ENCODE assay signal across 8 cellular contexts in the genomic region with DNA sequence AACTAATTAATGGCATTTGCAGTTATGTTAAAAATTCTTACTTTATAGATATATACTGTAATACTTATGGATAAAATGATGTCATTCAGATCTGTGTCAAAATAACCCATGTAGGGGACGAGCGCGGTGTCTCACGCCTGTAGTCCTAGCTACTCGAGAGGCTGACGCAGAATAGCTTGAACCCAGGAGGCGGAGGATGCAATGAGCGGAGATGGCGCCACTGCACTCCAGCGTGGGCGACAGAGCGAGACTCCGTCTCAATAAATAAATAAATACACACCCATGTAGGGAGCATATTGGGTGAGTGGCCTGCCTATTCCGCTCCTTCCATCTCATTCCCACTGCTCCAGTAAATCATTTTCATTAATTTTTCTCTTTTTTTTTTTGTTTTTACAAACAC. TPM values are rescaled to one million over a fixed set of nuclear protein-coding genes. Genes with fewer than 3 reads are reported as not detected.
DNase-seq lines count a peak whose midpoint lies in the region; FAIRE-seq and TF ChIP-seq lines count a peak whose summit lies in the region.

No MANE protein-coding gene starts in this region.

- WGBS in H9 (ENCODE audit: extremely low coverage, insufficient read length, low lambda C conversion rate), result no CpG with 5 or more reads among the region's 14 CpGs
- no CpG with 5 or more reads among the region's 14 CpGs for WGBS in trophoblast cell (ENCODE audit: extremely low coverage, insufficient coverage, insufficient read length)

- no peak for TF ChIP-seq POLR2A in GM12891 (IDR thresholded peaks at IDR 0.05; ENCODE audit: low read depth, low read length)

- H4K91ac ChIP-seq in H9 (ENCODE audit: insufficient read length, low read depth, low read length) (no peak overlapping the region), trophoblast cell (ENCODE audit: low read depth, low read length) (no peak overlapping the region)

- peak overlapping the region; percentile 52 for H3K4me3 ChIP-seq in WERI-Rb-1 (ENCODE audit: low read depth, low read length)
- peak overlapping the region; percentile 52 to 79 (median 66) for H3K4me3 ChIP-seq in fibroblast of lung (replicated peaks in 1 of 4; ENCODE audit: control extremely low read depth in 1 of 4, insufficient read depth in 1 of 4, low read depth in 3 of 4, low read length in 4 of 4)
- no peak overlapping the region for H3K4me3 ChIP-seq in trophoblast cell (ENCODE audit: low read depth, low read length)

- H3K27me3 Mint-ChIP-seq in H9 (ENCODE audit: low read depth), result no peaks in the 10 kb centered on the region

- H3K27me3 ChIP-seq in H9 (ENCODE audit: insufficient read depth, low read length) (no peaks in the 10 kb centered on the region), WERI-Rb-1 (ENCODE audit: insufficient read depth, low read depth, severe bottlenecking) (no peaks in the 10 kb centered on the region), fibroblast of lung (ENCODE audit: control insufficient read depth, insufficient read depth, low read length) (no peaks in the 10 kb centered on the region), trophoblast cell (ENCODE audit: insufficient read depth, low read length) (no peaks in the 10 kb centered on the region)

- H2AFZ ChIP-seq in H9 (ENCODE audit: low read length), result no peak overlapping the region
- no peak overlapping the region for H2AFZ ChIP-seq in fibroblast of lung (ENCODE audit: low read length)
- H2AFZ ChIP-seq in trophoblast cell (ENCODE audit: insufficient read depth, low read length, poor library complexity), result no peak overlapping the region

- H3K4me3 Mint-ChIP-seq in H9, result peak overlapping the region; percentile 97 to 99

- peaks cover 5% of the 10 kb centered on the region for H3K23me2 ChIP-seq in H9 (ENCODE audit: insufficient read length, low read depth, low read length, poor library complexity, severe bottlenecking)

- H3K27ac ChIP-seq in H9 (ENCODE audit: insufficient read length, low read depth, low read length), result no peak overlapping the region
- H3K27ac ChIP-seq in WERI-Rb-1, result no peak overlapping the region; the same call in 1 of the 2 replicates
- H3K27ac ChIP-seq in fibroblast of lung (ENCODE audit: insufficient read depth, low read length), result peak overlapping the region; percentile 91
- no peak overlapping the region for H3K27ac ChIP-seq in trophoblast cell (ENCODE audit: low read depth, low read length)

- H2AK5ac ChIP-seq in H9 (ENCODE audit: insufficient read length, low read length), result no peak overlapping the region
- H2AK5ac ChIP-seq in trophoblast cell (ENCODE audit: low read length), result no peak overlapping the region

- no peak overlapping the region for H4K5ac ChIP-seq in H9 (ENCODE audit: insufficient read length, low read depth, low read length)

- no peak for FAIRE-seq in GM12891 (lab: Jason Lieb, UNC)

- H3K9me3 Mint-ChIP-seq in H9, result no peaks in the 10 kb centered on the region

- no peak overlapping the region for H3K23ac ChIP-seq in H9 (ENCODE audit: insufficient read length, low read depth, low read length)
- no peak overlapping the region for H3K23ac ChIP-seq in trophoblast cell (ENCODE audit: low read length)

- no peak overlapping the region for H3K56ac ChIP-seq in H9 (ENCODE audit: insufficient read length, low read depth, low read length)

- H3K79me1 ChIP-seq in H9 (ENCODE audit: insufficient read depth, low read depth, low read length, poor library complexity, severe bottlenecking) (peaks cover 4% of the 10 kb centered on the region), trophoblast cell (ENCODE audit: low read length) (no peaks in the 10 kb centered on the region)

- peaks cover 31 to 41% (median 32%) of the 10 kb centered on the region in 3 experiments; a peak in 6 of 7 replicates for H3K36me3 Mint-ChIP-seq in H9 (ENCODE audit: insufficient read depth in 1 of 3, low read depth in 3 of 3)

- H3K9ac ChIP-seq in H9 (ENCODE audit: extremely low read depth, insufficient read length, low read length) (no peak overlapping the region), fibroblast of lung (ENCODE audit: insufficient read depth, low read length) (peak overlapping the region; percentile 69), trophoblast cell (ENCODE audit: low read length) (no peak overlapping the region)

- H3K36me3 ChIP-seq in WERI-Rb-1, result peaks cover 38% of the 10 kb centered on the region
- H3K36me3 ChIP-seq in fibroblast of lung (ENCODE audit: control insufficient read depth, insufficient read depth, low read length), result peaks cover 5% of the 10 kb centered on the region
- peaks cover 13 to 21% of the 10 kb centered on the region in 2 experiments for H3K36me3 ChIP-seq in trophoblast cell (ENCODE audit: control insufficient read depth in 1 of 2, insufficient read depth in 2 of 2, low read length in 2 of 2)

- no peak overlapping the region for H2BK120ac ChIP-seq in H9 (ENCODE audit: low read depth, low read length, poor library complexity, severe bottlenecking)
- H2BK120ac ChIP-seq in trophoblast cell (ENCODE audit: insufficient read depth, low read length, poor library complexity), result no peak overlapping the region

- H3K4me2 ChIP-seq in H9 (ENCODE audit: insufficient read depth, insufficient read length, low read length) (peak overlapping the region; percentile 55), fibroblast of lung (ENCODE audit: extremely low read depth, insufficient read depth, low read length) (peak overlapping the region; percentile 69), trophoblast cell (ENCODE audit: low read length) (peak overlapping the region; percentile 60)

- no peak overlapping the region for H4K12ac ChIP-seq in trophoblast cell (ENCODE audit: low read depth, low read length)

- H4K8ac ChIP-seq in H9 (replicated peaks; ENCODE audit: insufficient read length, low read depth, low read length), result no peak overlapping the region
- H4K8ac ChIP-seq in trophoblast cell (ENCODE audit: low read depth, low read length), result no peak overlapping the region

- H2BK12ac ChIP-seq in H9 (ENCODE audit: insufficient read length, low read depth, low read length) (no peak overlapping the region), trophoblast cell (ENCODE audit: low read length) (no peak overlapping the region)

- H3K79me2 ChIP-seq in H9 (ENCODE audit: insufficient read depth, low read length) (peaks cover 20% of the 10 kb centered on the region; the same call in 1 of the 2 replicates), fibroblast of lung (ENCODE audit: control insufficient read depth, insufficient read depth, low read length) (peaks cover 81% of the 10 kb centered on the region), trophoblast cell (ENCODE audit: control insufficient read depth, insufficient read depth, low read length, poor library complexity) (peaks cover 7% of the 10 kb centered on the region)

- no peaks in the 10 kb centered on the region for H3K9me3 ChIP-seq in H9 (ENCODE audit: control insufficient read depth, low read depth, low read length)
- H3K9me3 ChIP-seq in WERI-Rb-1 (ENCODE audit: severe bottlenecking), result no peaks in the 10 kb centered on the region
- H3K9me3 ChIP-seq in fibroblast of lung (ENCODE audit: control insufficient read depth, insufficient read depth, low read depth, low read length), result no peaks in the 10 kb centered on the region
- no peaks in the 10 kb centered on the region for H3K9me3 ChIP-seq in trophoblast cell (ENCODE audit: insufficient read depth, low read depth, low read length)

- H3K14ac ChIP-seq in H9 (ENCODE audit: insufficient read depth, low read length) (no peak overlapping the region), trophoblast cell (ENCODE audit: low read length) (no peak overlapping the region)

- H4K20me1 ChIP-seq in H9 (ENCODE audit: control insufficient read depth, insufficient read depth, insufficient read length), result no peaks in the 10 kb centered on the region
- no peaks in the 10 kb centered on the region for H4K20me1 ChIP-seq in fibroblast of lung (ENCODE audit: control insufficient read depth, extremely low read depth, insufficient read depth, low read length)

- H3K4ac ChIP-seq in H9 (ENCODE audit: low read depth, low read length) (no peak overlapping the region), trophoblast cell (ENCODE audit: low read depth, low read length) (peak overlapping the region; percentile 30)

- H2BK20ac ChIP-seq in H9 (ENCODE audit: low read depth, low read length, poor library complexity, severe bottlenecking), result no peak overlapping the region

- DNase-seq in H9, result no peak
- no peak for DNase-seq in WERI-Rb-1
- DNase-seq in fibroblast of lung (ENCODE audit: low read depth in 2 of 2), result no peak
- DNase-seq in trophoblast cell, result no peak
- no peak for DNase-seq in GM12891 (ENCODE audit: insufficient read length, low spot score)
- no peak for DNase-seq in NCI-H524 (lab: John Stamatoyannopoulos, UW)
- DNase-seq in cerebellum (ENCODE audit: low spot score), result no peak
- no peak for DNase-seq in mucosa of gallbladder (ENCODE audit: low spot score)

- H2BK15ac ChIP-seq in H9 (ENCODE audit: low read depth, low read length), result no peak overlapping the region

- H2BK5ac ChIP-seq in H9 (ENCODE audit: insufficient read length, low read length) (no peak overlapping the region), trophoblast cell (ENCODE audit: low read depth, low read length, poor library complexity) (no peak overlapping the region)

- H3K4me1 ChIP-seq in H9 (ENCODE audit: insufficient read depth, low read length), result no peaks in the 10 kb centered on the region
- H3K4me1 ChIP-seq in fibroblast of lung (ENCODE audit: control insufficient read depth, extremely low read depth, insufficient read depth, low read length), result peaks cover 2% of the 10 kb centered on the region
- no peaks in the 10 kb centered on the region for H3K4me1 ChIP-seq in trophoblast cell (ENCODE audit: control insufficient read depth in 1 of 2, insufficient read depth in 2 of 2, low read length in 2 of 2)

- H3K4me1 Mint-ChIP-seq in H9, result no peaks in the 10 kb centered on the region

- H3K18ac ChIP-seq in H9 (ENCODE audit: insufficient read length, low read depth, low read length), result no peak overlapping the region
- no peak overlapping the region for H3K18ac ChIP-seq in trophoblast cell (ENCODE audit: low read length)

- no peak for TF ChIP-seq CTCF in H9 (conservative IDR thresholded peaks at IDR 0.05)
- no peak for TF ChIP-seq CTCF in WERI-Rb-1 (IDR thresholded peaks at IDR 0.05; ENCODE audit: low read depth, low read length)
- TF ChIP-seq CTCF in fibroblast of lung (conservative IDR thresholded peaks at IDR 0.05 in 1 of 2, IDR thresholded peaks at IDR 0.05 in 1 of 2; ENCODE audit: low read depth in 1 of 2, low read length in 2 of 2), result no peak

- no peak overlapping the region; a peak in 1 of 7 replicates for H3K27ac Mint-ChIP-seq in H9

- H3T11ph ChIP-seq in H9 (ENCODE audit: low read length), result no peak overlapping the region

RNA-seq across cellular contexts. Expression of a gene that starts 7.1 kb away (rescaled TPM):
- 203 and 204 TPM in 2 replicates for total RNA-seq in H9 (2021)
- 61.6 and 67.5 TPM in 2 replicates for total RNA-seq in fibroblast of lung
- polyA plus RNA-seq in fibroblast of lung, result 164 and 230 TPM in 2 replicates
- polyA plus RNA-seq in fibroblast of lung (2012), result 136 and 191 TPM in 2 replicates
- 119 and 235 TPM in 2 replicates for polyA minus RNA-seq in fibroblast of lung (ENCODE audit: low replicate concordance)
- 142 and 148 TPM in 2 replicates for polyA plus RNA-seq in trophoblast cell (2013)
- polyA plus RNA-seq in GM12891 (2012; ENCODE audit: low read depth, missing spikeins), result 156 TPM
- total RNA-seq in cerebellum, result 55.3 TPM
- 109 TPM for total RNA-seq in mucosa of gallbladder

RNA-seq across cellular contexts. Expression of a gene that starts 17.7 kb away (rescaled TPM):
- 0.20 TPM in 1 of 2 replicates, not detected in the other for total RNA-seq in H9 (2021)
- 0.26 and 0.33 TPM in 2 replicates for total RNA-seq in fibroblast of lung
- polyA plus RNA-seq in fibroblast of lung, result 0.75 and 4.3 TPM in 2 replicates
- 0.76 and 2.5 TPM in 2 replicates for polyA plus RNA-seq in fibroblast of lung (2012)
- 0.51 and 1.2 TPM in 2 replicates for polyA minus RNA-seq in fibroblast of lung (ENCODE audit: low replicate concordance)
- polyA plus RNA-seq in trophoblast cell (2013), result 0.08 and 0.32 TPM in 2 replicates
- polyA plus RNA-seq in GM12891 (2012; ENCODE audit: low read depth, missing spikeins), result 26.0 TPM
- 0.73 TPM for total RNA-seq in cerebellum
- total RNA-seq in mucosa of gallbladder, result 1.4 TPM
